17 cellular contexts compared by ENCODE assay signal in the genomic region with DNA sequence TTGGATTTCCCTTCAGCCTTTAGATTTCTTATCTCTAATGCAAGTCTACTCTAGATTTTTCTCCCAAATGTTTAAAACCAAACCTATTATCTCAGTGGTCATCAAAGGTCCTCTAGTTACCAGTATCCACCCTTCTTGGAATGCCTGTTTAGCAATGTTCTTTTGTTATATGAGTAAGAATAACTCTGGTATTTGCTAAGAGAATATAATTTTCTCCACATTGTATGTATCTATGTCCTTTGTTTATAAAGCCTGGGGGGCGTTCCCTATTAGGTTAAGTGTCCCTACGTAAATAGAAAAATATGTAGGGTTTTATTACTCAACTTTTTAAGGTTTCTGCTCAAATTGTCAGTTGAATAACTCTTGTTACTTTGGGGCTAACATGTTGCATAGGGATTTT.
"Had no signal": no experiment of that assay in that cellular context is flagged by ENCODE, and none has a peak within 500 bp of the region (broad histone marks: within the 10 kb centered on the region; RNA-seq: fewer than 3 reads in every experiment).

No MANE protein-coding gene starts in this region.

- H3K9me3 ChIP-seq: lower lobe of right lung, pancreas, spleen, thoracic aorta, upper lobe of right lung had no signal

- H3K27ac ChIP-seq: lower lobe of right lung, pancreas, spleen, thoracic aorta, upper lobe of right lung had no signal

- ATAC-seq: left colon; lower lobe of right lung; naive thymus-derived CD4-positive, alpha-beta T cell; pancreas; sciatic nerve; stimulated activated effector memory CD8-positive, alpha-beta T cell treated with anti-CD3 and anti-CD28 coated beads, Interleukin-12 subunit alpha, Interleukin-12 subunit beta, amount 100 ng/mL, for 72 hours; upper lobe of right lung had no signal

- DNase-seq: activated CD4-positive, alpha-beta T cell treated with anti-CD3 and anti-CD28 coated beads, Interleukin-2, amount 50 U/mL, for 1 hour; activated CD4-positive, CD25-positive, alpha-beta regulatory T cell; activated naive CD8-positive, alpha-beta T cell treated with anti-CD3 and anti-CD28 coated beads for 36 hours; anterior cingulate cortex; endodermal cell; glutamatergic neuron; immature natural killer cell; left colon; lower lobe of right lung; naive thymus-derived CD4-positive, alpha-beta T cell; pancreas; spleen; SW 1271; upper lobe of right lung had no signal

- H3K36me3 ChIP-seq: lower lobe of right lung, pancreas, thoracic aorta, upper lobe of right lung had no signal

- H3K27me3 ChIP-seq: pancreas, spleen, upper lobe of right lung had no signal

- H3K4me3 ChIP-seq: lower lobe of right lung, pancreas, spleen, thoracic aorta, upper lobe of right lung had no signal
